8 cellular contexts compared by ENCODE assay signal in the genomic region with DNA sequence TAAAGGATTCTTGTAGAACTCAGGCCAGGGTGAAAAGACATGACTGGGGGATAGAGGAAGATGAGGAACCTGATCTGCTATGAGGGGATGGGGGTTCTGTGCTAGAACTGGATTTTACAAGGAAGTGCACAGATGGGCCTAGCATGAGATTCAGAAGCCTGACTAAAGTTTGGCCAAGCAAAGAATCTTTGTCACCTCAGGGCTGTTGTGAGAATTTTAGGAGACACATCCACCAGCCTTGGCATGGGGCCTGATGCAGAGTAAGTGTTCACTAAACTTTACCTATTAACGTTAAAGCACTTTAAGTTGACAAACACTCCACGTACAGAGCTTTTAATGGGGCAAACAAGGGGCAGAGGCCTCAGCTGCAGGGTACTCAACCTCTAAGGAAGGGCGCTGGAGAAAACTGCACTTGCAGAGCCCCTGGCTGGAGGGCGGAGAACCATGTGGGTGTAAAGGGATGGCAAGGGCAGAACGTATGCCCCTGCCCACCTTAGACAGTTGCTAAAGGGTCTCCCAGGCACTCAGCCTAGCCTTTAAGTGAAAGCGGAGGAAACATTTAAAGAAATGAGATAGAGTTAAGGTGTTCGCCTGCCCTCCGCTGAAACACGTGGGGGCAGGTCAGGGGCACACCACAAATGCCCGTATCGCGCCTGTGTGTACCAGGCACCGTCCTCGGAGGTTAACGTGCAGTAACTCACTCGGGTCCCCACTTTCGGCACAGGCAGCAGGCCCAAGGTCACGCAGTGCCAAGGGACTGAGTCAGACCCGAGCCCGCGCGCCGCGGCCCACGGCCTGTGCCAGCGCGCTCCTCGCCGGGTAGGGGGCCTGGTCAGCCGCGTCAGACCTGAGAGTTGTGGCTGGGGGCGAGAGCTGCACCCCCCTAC. TPM values are rescaled to one million over a fixed set of nuclear protein-coding genes. Genes with fewer than 3 reads are reported as not detected.
DNase-seq lines count a peak whose midpoint lies in the region; ATAC-seq and TF ChIP-seq lines count a peak whose summit lies in the region.

No MANE protein-coding gene starts in this region.

- POLR2A ChIA-PET in WTC11 (lab: Charles Lee), result interaction anchor here (0.9 to 2.0 kb wide), 8 partner anchors 10 to 148 kb away, joined by 3 to 9 read pairs (median 4); no protein-coding TSS in a partner anchor

- peak overlapping the region; percentile 31 for H3K4me2 ChIP-seq in H9 (ENCODE audit: insufficient read depth, insufficient read length, low read length)
- peak overlapping the region; percentile 78 for H3K4me2 ChIP-seq in osteoblast (ENCODE audit: insufficient read depth, low read length)

- no peak overlapping the region for H3K9ac ChIP-seq in H9 (ENCODE audit: extremely low read depth, insufficient read length, low read length)

- H4K5ac ChIP-seq in H9 (ENCODE audit: insufficient read length, low read depth, low read length), result no peak overlapping the region

- H3K36me3 Mint-ChIP-seq in H9 (ENCODE audit: insufficient read depth in 1 of 3, low read depth in 3 of 3) (peaks cover 0 to 16% (median 12%) of the 10 kb centered on the region in 3 experiments; a peak in 3 of 7 replicates), WTC11 (no peaks in the 10 kb centered on the region)

- no peaks in the 10 kb centered on the region; the same call in 1 of the 2 replicates for H3K27me3 ChIP-seq in BE2C
- no peaks in the 10 kb centered on the region for H3K27me3 ChIP-seq in H9 (ENCODE audit: insufficient read depth, low read length)
- H3K27me3 ChIP-seq in osteoblast (ENCODE audit: insufficient read depth, low read length), result no peaks in the 10 kb centered on the region

- H3K36me3 ChIP-seq in BE2C, result no peaks in the 10 kb centered on the region
- H3K36me3 ChIP-seq in osteoblast (ENCODE audit: insufficient read depth, low read length), result no peaks in the 10 kb centered on the region

- H4K8ac ChIP-seq in H9 (replicated peaks; ENCODE audit: insufficient read length, low read depth, low read length), result no peak overlapping the region

- H3K56ac ChIP-seq in H9 (ENCODE audit: insufficient read length, low read depth, low read length), result no peak overlapping the region

- no peak overlapping the region for H2BK12ac ChIP-seq in H9 (ENCODE audit: insufficient read length, low read depth, low read length)

- H3T11ph ChIP-seq in H9 (ENCODE audit: low read length), result no peak overlapping the region

- peaks cover 3% of the 10 kb centered on the region for H3K79me1 ChIP-seq in H9 (ENCODE audit: insufficient read depth, low read depth, low read length, poor library complexity, severe bottlenecking)

- peak overlapping the region; percentile 89 for H3K14ac ChIP-seq in H9 (ENCODE audit: insufficient read depth, low read length)

- H4K91ac ChIP-seq in H9 (ENCODE audit: insufficient read length, low read depth, low read length), result no peak overlapping the region

- no peak overlapping the region for H2AK5ac ChIP-seq in H9 (ENCODE audit: insufficient read length, low read length)

- H3K4me1 ChIP-seq in BE2C (peaks cover 2% of the 10 kb centered on the region), H9 (ENCODE audit: insufficient read depth, low read length) (peaks cover 5% of the 10 kb centered on the region), osteoblast (ENCODE audit: insufficient read depth, low read length) (peaks cover 23% of the 10 kb centered on the region)

- no peak overlapping the region for H3K4ac ChIP-seq in H9 (ENCODE audit: low read depth, low read length)

- H3K27me3 Mint-ChIP-seq in H9 (ENCODE audit: low read depth) (peaks cover 15% of the 10 kb centered on the region), WTC11 (ENCODE audit: low read depth) (peaks cover 11% of the 10 kb centered on the region)

- H3K18ac ChIP-seq in H9 (ENCODE audit: insufficient read length, low read depth, low read length), result peak overlapping the region; percentile 81

- H3K9me3 ChIP-seq in BE2C, result no peaks in the 10 kb centered on the region
- no peaks in the 10 kb centered on the region for H3K9me3 ChIP-seq in H9 (ENCODE audit: control insufficient read depth, low read depth, low read length)
- no peaks in the 10 kb centered on the region for H3K9me3 ChIP-seq in osteoblast (ENCODE audit: low read depth, low read length)

- no peaks in the 10 kb centered on the region for H4K20me1 ChIP-seq in H9 (ENCODE audit: control insufficient read depth, insufficient read depth, insufficient read length)
- peaks cover 7% of the 10 kb centered on the region for H4K20me1 ChIP-seq in osteoblast (ENCODE audit: insufficient read depth, low read length)

- H2AFZ ChIP-seq in H9 (ENCODE audit: low read length), result no peak overlapping the region
- H2AFZ ChIP-seq in osteoblast (ENCODE audit: low read length), result peak overlapping the region; percentile 82

- TF ChIP-seq CTCF in BE2C (IDR thresholded peaks at IDR 0.05; ENCODE audit: low read depth, low read length) (no peak), H9 (conservative IDR thresholded peaks at IDR 0.05) (no peak), WTC11 (IDR thresholded peaks at IDR 0.05) (0 out of 2 replicates have a peak, but pooled peaks have one; percentile 19), fibroblast of pulmonary artery (IDR thresholded peaks at IDR 0.05; ENCODE audit: low read length, missing control alignments) (no peak), osteoblast (IDR thresholded peaks at IDR 0.05; ENCODE audit: extremely low read depth, low read depth, low read length) (no peak)

- H3K23ac ChIP-seq in H9 (ENCODE audit: insufficient read length, low read depth, low read length), result no peak overlapping the region

- DNase-seq in BE2C, result no peak
- DNase-seq in H9, result no peak
- DNase-seq in WTC11 (ENCODE audit: low spot score), result no peak
- no peak for DNase-seq in fibroblast of pulmonary artery (ENCODE audit: low read depth)
- no peak for DNase-seq in osteoblast (ENCODE audit: insufficient read length, low spot score, missing footprints)
- no peak for DNase-seq in hepatic stellate cell (ENCODE audit: low spot score)
- no peak for DNase-seq in SW 1271 (lab: John Stamatoyannopoulos, UW)

- peak overlapping the region; percentile 63 to 76 for H3K4me3 Mint-ChIP-seq in H9
- H3K4me3 Mint-ChIP-seq in WTC11, result peak overlapping the region; percentile 72

- H3K4me1 Mint-ChIP-seq in H9 (peaks cover 23 to 32% of the 10 kb centered on the region in 2 experiments), WTC11 (peaks cover 36% of the 10 kb centered on the region)

- H3K79me2 ChIP-seq in H9 (ENCODE audit: insufficient read depth, low read length), result peaks cover 14% of the 10 kb centered on the region; the same call in 1 of the 2 replicates
- H3K79me2 ChIP-seq in osteoblast (ENCODE audit: insufficient read depth, low read length), result peaks cover 33% of the 10 kb centered on the region

- H3K9me3 Mint-ChIP-seq in H9 (no peaks in the 10 kb centered on the region; a peak in 1 of 5 replicates), WTC11 (no peaks in the 10 kb centered on the region)

- peaks cover 12% of the 10 kb centered on the region for H3K23me2 ChIP-seq in H9 (ENCODE audit: insufficient read length, low read depth, low read length, poor library complexity, severe bottlenecking)

- H2BK15ac ChIP-seq in H9 (ENCODE audit: low read depth, low read length), result no peak overlapping the region; the same call in 1 of the 2 replicates

- H3K4me3 ChIP-seq in BE2C (ENCODE audit: low read depth, low read length) (peak overlapping the region; percentile 37), fibroblast of pulmonary artery (replicated peaks; ENCODE audit: low read depth, low read length) (peak overlapping the region; percentile 54), osteoblast (ENCODE audit: insufficient read depth, low read length) (peak overlapping the region; percentile 76)

- H3K27ac Mint-ChIP-seq in H9, result peak overlapping the region in 1 of 3 experiments; percentile 84; a peak in 2 of 7 replicates
- peak overlapping the region; percentile 77; the same call in 1 of the 2 replicates for H3K27ac Mint-ChIP-seq in WTC11

- H2BK5ac ChIP-seq in H9 (ENCODE audit: insufficient read length, low read length), result no peak overlapping the region

- CTCF ChIA-PET in WTC11 (lab: Charles Lee), result interaction anchor here (0.8 to 3.2 kb wide), 13 partner anchors 11 to 295 kb away, joined by 3 to 27 read pairs (median 5); no protein-coding TSS in a partner anchor

- H3K27ac ChIP-seq in H9 (ENCODE audit: insufficient read length, low read depth, low read length), result no peak overlapping the region
- no peak overlapping the region for H3K27ac ChIP-seq in osteoblast (ENCODE audit: low read depth, low read length)

- ATAC-seq in WTC11 (peak; percentile 38), GM19328 (IDR thresholded peaks at IDR 0.05; ENCODE audit: unreplicated experiment) (no peak)

- WGBS in H9 (ENCODE audit: extremely low coverage, insufficient read length, low lambda C conversion rate), result no CpG with 5 or more reads among the region's 32 CpGs

- H2BK120ac ChIP-seq in H9 (ENCODE audit: low read depth, low read length, poor library complexity, severe bottlenecking), result no peak overlapping the region

- H2BK20ac ChIP-seq in H9 (ENCODE audit: low read depth, low read length, poor library complexity, severe bottlenecking), result no peak overlapping the region

TF ChIP-seq in WTC11, 78 proteins besides CTCF, POLR2A, EP300 and RAD21 (continues in another document):
- TF ChIP-seq, protein P1, sequence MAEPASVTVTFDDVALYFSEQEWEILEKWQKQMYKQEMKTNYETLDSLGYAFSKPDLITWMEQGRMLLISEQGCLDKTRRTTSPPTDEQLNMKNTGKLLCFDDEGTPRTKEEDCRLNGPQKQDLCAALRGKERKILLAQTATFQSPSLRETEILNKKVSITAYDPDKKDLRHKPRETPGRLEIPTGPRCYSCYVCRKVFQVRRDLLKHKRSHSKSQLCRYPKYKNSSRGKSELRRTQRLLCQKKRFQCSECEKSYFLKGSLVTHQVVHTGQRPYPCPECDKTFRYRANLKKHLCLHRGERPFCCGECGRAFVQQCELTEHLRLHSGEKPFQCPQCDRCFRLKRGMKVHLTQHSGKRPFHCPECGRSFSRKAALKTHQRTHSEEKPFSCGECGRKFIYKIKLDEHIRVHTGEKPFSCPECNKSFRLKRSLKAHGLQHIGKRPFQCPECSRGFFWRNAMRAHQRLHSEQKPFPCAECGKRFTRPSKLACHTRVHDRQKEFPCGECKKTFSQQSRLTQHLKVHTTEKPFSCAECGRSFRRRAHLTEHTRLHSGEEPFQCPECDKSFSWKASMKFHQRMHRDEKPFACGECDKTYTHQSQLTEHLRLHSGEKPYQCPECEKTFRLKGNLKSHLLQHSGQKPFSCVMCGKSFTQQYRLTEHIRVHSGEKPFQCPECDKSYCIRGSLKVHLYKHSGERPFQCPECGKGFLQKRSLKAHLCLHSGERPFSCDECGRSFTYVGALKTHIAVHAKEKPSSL (CRISPR knock-in tag; conservative IDR thresholded peaks at IDR 0.05), result no peak
- TF ChIP-seq TEAD4 (CRISPR knock-in tag; IDR thresholded peaks at IDR 0.05), result no peak
- no peak for TF ChIP-seq ZNF317 (CRISPR knock-in tag; IDR thresholded peaks at IDR 0.05; ENCODE audit: borderline replicate concordance, low read depth)

RNA-seq across cellular contexts. Expression of a gene that starts 1.0 kb away (rescaled TPM):
- 16.1 TPM for polyA plus RNA-seq in BE2C (2012; ENCODE audit: insufficient read depth, insufficient read length, low read depth)
- total RNA-seq in H9 (2021) (77.5 and 83.2 TPM in 2 replicates), WTC11 (2021) (109 to 133 TPM (median 111 TPM) in 3 replicates), osteoblast (19.2 and 25.9 TPM in 2 replicates)

RNA-seq across cellular contexts. Expression of a gene that starts 1.0 kb away (rescaled TPM):
- 1.6 TPM for polyA plus RNA-seq in BE2C (2012; ENCODE audit: insufficient read depth, insufficient read length, low read depth)
- total RNA-seq in H9 (2021), result 11.4 and 12.3 TPM in 2 replicates
- total RNA-seq in WTC11 (2021), result 14.8 to 18.0 TPM (median 17.8 TPM) in 3 replicates
- 38.4 and 44.2 TPM in 2 replicates for total RNA-seq in osteoblast
